1 cellular context compared by ENCODE assay signal in the genomic region with DNA sequence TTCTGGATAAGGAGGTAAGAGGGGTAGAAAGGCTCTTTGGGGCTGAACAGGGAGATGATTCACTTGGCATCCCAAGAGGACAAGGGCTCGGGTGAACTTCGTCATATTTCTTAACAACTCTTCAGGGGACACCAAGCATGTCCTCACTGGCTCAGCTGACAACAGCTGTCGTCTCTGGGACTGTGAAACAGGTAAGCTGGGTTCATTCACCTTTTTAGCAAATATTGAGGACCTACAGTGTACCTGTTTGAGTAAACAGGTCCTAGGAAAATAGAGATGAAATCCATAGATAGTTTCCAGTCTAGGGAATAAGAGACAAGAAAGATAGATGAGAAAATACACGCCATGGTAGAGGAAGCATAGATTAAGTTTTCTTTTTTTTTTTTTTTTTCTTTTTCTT.
TF ChIP-seq lines count a peak whose summit lies in the region.

No MANE protein-coding gene starts in this region.

TF ChIP-seq in GM12878, 131 proteins besides CTCF, POLR2A, EP300 and RAD21:
- TF ChIP-seq STAT3 (IDR thresholded peaks at IDR 0.05; ENCODE audit: low read depth, low read length) (no peak), EGR1 (IDR thresholded peaks at IDR 0.05; ENCODE audit: borderline replicate concordance in 1 of 2, low read depth in 2 of 2, low read length in 2 of 2) (no peak), CUX1 (IDR thresholded peaks at IDR 0.05; ENCODE audit: insufficient replicate concordance, low read depth, low read length) (no peak), NFXL1 (IDR thresholded peaks at IDR 0.05; ENCODE audit: borderline replicate concordance) (no peak), TCF3 (IDR thresholded peaks at IDR 0.05; ENCODE audit: borderline replicate concordance, insufficient read depth, low read depth, low read length) (no peak), RB1 (IDR thresholded peaks at IDR 0.05; ENCODE audit: borderline replicate concordance) (no peak), SMAD5 (IDR thresholded peaks at IDR 0.05; ENCODE audit: low read depth) (no peak), NKRF (conservative IDR thresholded peaks at IDR 0.05) (no peak), ELK1 (IDR thresholded peaks at IDR 0.05; ENCODE audit: low read depth, low read length) (no peak), CEBPB (IDR thresholded peaks at IDR 0.05; ENCODE audit: borderline replicate concordance in 1 of 2, low read depth in 2 of 2, low read length in 2 of 2) (no peak), KLF5 (IDR thresholded peaks at IDR 0.05; ENCODE audit: partially characterized antibody) (no peak), CHD1 (IDR thresholded peaks at IDR 0.05; ENCODE audit: low read depth, low read length) (no peak), ZNF622 (IDR thresholded peaks at IDR 0.05) (no peak), KAT2A (conservative IDR thresholded peaks at IDR 0.05; ENCODE audit: control insufficient read depth, low read depth, low read length) (no peak), MXI1 (IDR thresholded peaks at IDR 0.05; ENCODE audit: low read depth, low read length) (no peak), IRF3 (IDR thresholded peaks at IDR 0.05) (no peak)
- TF ChIP-seq, protein P1, sequence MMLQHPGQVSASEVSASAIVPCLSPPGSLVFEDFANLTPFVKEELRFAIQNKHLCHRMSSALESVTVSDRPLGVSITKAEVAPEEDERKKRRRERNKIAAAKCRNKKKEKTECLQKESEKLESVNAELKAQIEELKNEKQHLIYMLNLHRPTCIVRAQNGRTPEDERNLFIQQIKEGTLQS (IDR thresholded peaks at IDR 0.05; ENCODE audit: borderline replicate concordance, extremely low read depth, low read depth, low read length) = no peak
